8 cellular contexts compared by ENCODE assay signal in genomic region chr16:82011199-82011641, GRCh38. TPM values are rescaled to one million over a fixed set of nuclear protein-coding genes. Genes with fewer than 3 reads are reported as not detected.
DNase-seq lines count a peak whose midpoint lies in the region; ATAC-seq and TF ChIP-seq lines count a peak whose summit lies in the region.

Gene SDR42E1, minus strand, starts transcription at chr16:82011470. Its CDS starts 10,612 bp downstream, at chr16:82000858.

- H3K4me1 ChIP-seq in OCI-LY3 (ENCODE audit: low read length) (peaks cover 8% of the 10 kb centered on the region; the same call in 1 of the 2 replicates), right lobe of liver (no peaks in the 10 kb centered on the region)

- ATAC-seq in GM18858 (IDR thresholded peaks at IDR 0.05; ENCODE audit: unreplicated experiment) (peak; percentile 69), HG03066 (IDR thresholded peaks at IDR 0.05; ENCODE audit: low read depth, unreplicated experiment) (peak; percentile 94), right lobe of liver (peak; percentile 97 to 99 (median 98))

- H3K79me2 ChIP-seq in OCI-LY3 (ENCODE audit: low read length), result no peaks in the 10 kb centered on the region

- peaks cover 9% of the 10 kb centered on the region; the same call in 1 of the 2 replicates for H3K9me3 ChIP-seq in OCI-LY3 (ENCODE audit: insufficient read depth, low read length)
- no peaks in the 10 kb centered on the region for H3K9me3 ChIP-seq in right lobe of liver

- H3K9ac ChIP-seq in OCI-LY3 (ENCODE audit: low read length), result peak within 1 kb of the TSS; percentile 69

- H3K27me3 ChIP-seq in OCI-LY3 (ENCODE audit: low read depth, low read length), result peaks cover 7% of the 10 kb centered on the region; the same call in 1 of the 2 replicates
- no peaks in the 10 kb centered on the region for H3K27me3 ChIP-seq in right lobe of liver

- intact Hi-C loops in right lobe of liver (cut with DNase I), result no loop called here

- H2AFZ ChIP-seq in OCI-LY3 (ENCODE audit: low read depth, low read length), result peak within 1 kb of the TSS; percentile 100

- H3K27ac ChIP-seq in OCI-LY3 (ENCODE audit: low read length), result no peak within 1 kb of the TSS
- peak within 1 kb of the TSS in 1 of 3 donors; percentile 14 for H3K27ac ChIP-seq in right lobe of liver

- TF ChIP-seq POLR2A in right lobe of liver (IDR thresholded peaks at IDR 0.05), result peak; percentile 27

- TF ChIP-seq CTCF in OCI-LY3 (IDR thresholded peaks at IDR 0.05; ENCODE audit: low read depth, low read length) (no peak), right lobe of liver (IDR thresholded peaks at IDR 0.05) (no peak)

- H4K20me1 ChIP-seq in OCI-LY3 (ENCODE audit: insufficient read depth, low read length), result no peaks in the 10 kb centered on the region

- peaks cover 3% of the 10 kb centered on the region for H3K36me3 ChIP-seq in OCI-LY3 (replicated peaks; ENCODE audit: low read depth, low read length)
- H3K36me3 ChIP-seq in right lobe of liver, result no peaks in the 10 kb centered on the region

- H3K4me3 ChIP-seq in OCI-LY3 (ENCODE audit: low read length) (peak within 1 kb of the TSS; percentile 93), right lobe of liver (peak within 1 kb of the TSS; percentile 51 to 69 (median 67))

- DNase-seq in activated naive CD4-positive, alpha-beta T cell treated with Interleukin-2 at 50 U/mL for 16 hours, result peak; percentile 35
- DNase-seq in right lobe of liver (peak; percentile 72 to 78 (median 76)), H4 (ENCODE audit: low spot score) (no peak), NOMO-1 treated with dmso at 0.1 percent for 144 hours (lab: John Stamatoyannopoulos, UW; ENCODE audit: unreplicated experiment) (no peak)
- peak; percentile 26 for DNase-seq in stimulated activated CD8-positive, alpha-beta memory T cell treated with anti-CD3 and anti-CD28 coated beads, Interleukin-7, amount 100 ng/mL, for 24 hours (ENCODE audit: low read depth)

- 5% methylated on average over 17 of the region's 32 CpGs for WGBS in right lobe of liver (ENCODE audit: insufficient coverage, low coverage, low lambda C conversion rate, missing lambda C conversion rate)

- peak within 1 kb of the TSS; percentile 84 for H3K4me2 ChIP-seq in OCI-LY3 (ENCODE audit: low read length)

RNA-seq across cellular contexts. Expression of gene SDR42E1, which starts in this region (rescaled TPM):
- total RNA-seq in right lobe of liver, result 1 to 10 TPM; 3.4 to 5.9 (median 4.5) TPM
- total RNA-seq in H4 (2014; rRNA removed; shearing (Covaris generic)), result not detected in 2 replicates

Comparison
In these comparisons a context has a peak if more than half of its experiments do, and no peak if none do; other contexts are left out.
1. DNase-seq: peak in activated naive CD4-positive, alpha-beta T cell treated with Interleukin-2 at 50 U/mL for 16 hours (single experiment), right lobe of liver (3 of 3) and stimulated activated CD8-positive, alpha-beta memory T cell treated with anti-CD3 and anti-CD28 coated beads, Interleukin-7, amount 100 ng/mL, for 24 hours (single experiment); none in H4 (single experiment) and NOMO-1 treated with dmso at 0.1 percent for 144 hours (single experiment).
2. Peak in every context shown above with its lines, with median percentiles within 50 percentile points of each other: ATAC-seq.